Comparison of ENCODE assay signal across 23 cellular contexts in genomic region chr20:3857405-3857804, GRCh38. TPM values are rescaled to one million over a fixed set of nuclear protein-coding genes. Genes with fewer than 3 reads are reported as not detected.
DNase-seq lines count a peak whose midpoint lies in the region; ATAC-seq and TF ChIP-seq lines count a peak whose summit lies in the region.
"Had no signal": no experiment of that assay in that cellular context is flagged by ENCODE, and none has a peak within 500 bp of the region (broad histone marks: within the 10 kb centered on the region; RNA-seq: fewer than 3 reads in every experiment).

No MANE protein-coding gene starts in this region.

- H3K4me3 ChIP-seq in mammary epithelial cell (replicated peaks in 1 of 3; ENCODE audit: insufficient read depth in 1 of 3, low read depth in 2 of 3, low read length in 3 of 3) (no peak overlapping the region), OCI-LY7 (ENCODE audit: low read depth, low read length, poor library complexity, severe bottlenecking) (no peak overlapping the region), adrenal gland (no peak overlapping the region)
- H3K4me3 ChIP-seq: PC-9 had no signal

- no peak for ATAC-seq in GM18520 (IDR thresholded peaks at IDR 0.05; ENCODE audit: unreplicated experiment)

- H3K27me3 ChIP-seq in mammary epithelial cell (ENCODE audit: insufficient read depth, low read length) (no peaks in the 10 kb centered on the region), adrenal gland (no peaks in the 10 kb centered on the region)
- H3K27me3 ChIP-seq: BE2C had no signal

- peaks cover 84% of the 10 kb centered on the region for H3K36me3 Mint-ChIP-seq in MCF 10A (ENCODE audit: insufficient read depth, unreplicated experiment)

- TF ChIP-seq CTCF in MCF 10A (IDR thresholded peaks at IDR 0.05; ENCODE audit: unreplicated experiment) (no peak), mammary epithelial cell (conservative IDR thresholded peaks at IDR 0.05 in 1 of 2, IDR thresholded peaks at IDR 0.05 in 1 of 2; ENCODE audit: extremely low read depth in 1 of 2, insufficient read depth in 1 of 2, low read depth in 1 of 2, low read length in 2 of 2) (no peak), OCI-LY7 (conservative IDR thresholded peaks at IDR 0.05; ENCODE audit: low read length) (no peak), adrenal gland (IDR thresholded peaks at IDR 0.05) (no peak), GM10248 (IDR thresholded peaks at IDR 0.05; ENCODE audit: control extremely low read depth, extremely low read depth, low read depth, missing control alignments) (no peak)

- peaks cover 22% of the 10 kb centered on the region for H3K36me3 ChIP-seq in mammary epithelial cell (ENCODE audit: insufficient read depth, low read length)
- H3K36me3 ChIP-seq in OCI-LY7 (ENCODE audit: insufficient read depth, low read length) = peaks cover 52% of the 10 kb centered on the region
- peaks cover 0 to 61% of the 10 kb centered on the region in 2 donors for H3K36me3 ChIP-seq in adrenal gland (replicated peaks in 1 of 2)

- H3K9me3 Mint-ChIP-seq in MCF 10A (ENCODE audit: unreplicated experiment) = no peaks in the 10 kb centered on the region
- H3K9me3 Mint-ChIP-seq: activated CD4-positive, alpha-beta memory T cell treated with anti-CD3 and anti-CD28 coated beads for 36 hours had no signal

- in situ Hi-C loops in mammary epithelial cell (cut with MboI; ENCODE audit: low sequenced_read_pairs in 2 of 2) = loop anchor here in 1 of 2 donors (10.0 kb wide), 1 partner anchor 63 kb away; the partner anchor contains the start of gene CDC25B

- H3K4me1 ChIP-seq in mammary epithelial cell (ENCODE audit: insufficient read depth, low read length) (no peaks in the 10 kb centered on the region), OCI-LY7 (ENCODE audit: insufficient read depth, low read length, poor library complexity, severe bottlenecking) (no peaks in the 10 kb centered on the region), adrenal gland (replicated peaks in 1 of 2) (no peaks in the 10 kb centered on the region)
- H3K4me1 ChIP-seq: BE2C had no signal

- DNase-seq in MCF 10A (ENCODE audit: unreplicated experiment) (no peak), mammary epithelial cell (no peak), NCI-H146 treated with DMSO at 0.1 percent for 48 hours (lab: John Stamatoyannopoulos, UW; ENCODE audit: unreplicated experiment) (peak; percentile 93), OCI-LY7 (ENCODE audit: low spot score) (no peak), DMS114 treated with DMSO at 0.1 percent for 48 hours (lab: John Stamatoyannopoulos, UW; ENCODE audit: unreplicated experiment) (no peak), adrenal gland (no peak), GM10248 (ENCODE audit: extremely low spot score) (no peak)
- DNase-seq: activated CD4-positive, alpha-beta memory T cell treated with anti-CD3 and anti-CD28 coated beads for 36 hours; activated naive CD4-positive, alpha-beta T cell; activated T-cell treated with anti-CD3 and anti-CD28 coated beads for 4 hours; amniotic stem cell; BE2C; central memory CD4-positive, alpha-beta T cell; GDM1; hypothalamus; islet precursor cell; NCI-H1930; NCI-H526 treated with DMSO at 0.1 percent for 48 hours; nucleus accumbens; PC-9; stimulated activated CD4-positive, alpha-beta T cell treated with anti-CD3 and anti-CD28 coated beads, Interleukin-4, amount 100 ng/mL, for 4 hours; WERI-Rb-1 had no signal

- dilution Hi-C loops in mammary epithelial cell (cut with HindIII; ENCODE audit: low sequenced_read_pairs) = no loop called here

- H3K4me1 Mint-ChIP-seq in MCF 10A (ENCODE audit: insufficient read depth, unreplicated experiment) = peaks cover 9% of the 10 kb centered on the region

- H3K9ac ChIP-seq in mammary epithelial cell (ENCODE audit: insufficient read depth, low read length) = no peak overlapping the region

- H4K20me1 ChIP-seq in mammary epithelial cell (ENCODE audit: insufficient read depth, low read length) (no peaks in the 10 kb centered on the region), OCI-LY7 (ENCODE audit: insufficient read depth, low read length) (no peaks in the 10 kb centered on the region)

- no peaks in the 10 kb centered on the region for H3K27me3 Mint-ChIP-seq in MCF 10A (ENCODE audit: insufficient read depth, unreplicated experiment)
- H3K27me3 Mint-ChIP-seq: activated CD4-positive, alpha-beta memory T cell treated with anti-CD3 and anti-CD28 coated beads for 36 hours had no signal

- H2AFZ ChIP-seq in mammary epithelial cell (ENCODE audit: low read depth, low read length) = no peak overlapping the region
- H2AFZ ChIP-seq in OCI-LY7 (ENCODE audit: low read length) = no peak overlapping the region
- H2AFZ ChIP-seq: PC-9 had no signal

- H3K27ac Mint-ChIP-seq in MCF 10A (ENCODE audit: low read depth, unreplicated experiment) = peak overlapping the region; percentile 28
- H3K27ac Mint-ChIP-seq: activated CD4-positive, alpha-beta memory T cell treated with anti-CD3 and anti-CD28 coated beads for 36 hours had no signal

- H3K4me2 ChIP-seq in mammary epithelial cell (ENCODE audit: insufficient read depth, low read depth, low read length) (no peak overlapping the region), OCI-LY7 (ENCODE audit: low read length) (no peak overlapping the region)
- H3K4me2 ChIP-seq: PC-9 had no signal

- no peak overlapping the region for H3K27ac ChIP-seq in mammary epithelial cell (ENCODE audit: insufficient read depth, low read depth, low read length)
- H3K27ac ChIP-seq in OCI-LY7 (ENCODE audit: low read depth, low read length, poor library complexity, severe bottlenecking) = no peak overlapping the region
- no peak overlapping the region for H3K27ac ChIP-seq in adrenal gland
- H3K27ac ChIP-seq: PC-9, WERI-Rb-1 had no signal

- 66% methylated on average over 11 of the region's 14 CpGs for WGBS in mammary epithelial cell (ENCODE audit: low coverage, missing lambda C conversion rate)
- 77 to 86% (median 81%) methylated on average over 8 to 14 of the region's 14 CpGs for WGBS in adrenal gland, 4 donors

- intact Hi-C loops in MCF 10A (cut with micrococcal nuclease) (no loop called here), mammary epithelial cell (cut with micrococcal nuclease) (no loop called here), OCI-LY7 (cut with micrococcal nuclease; ENCODE audit: unreplicated experiment) (loop anchor here (5.0 kb wide), 1 partner anchor 180 kb away; no protein-coding TSS in a partner anchor), adrenal gland (cut with DNase I) (loop anchor here in 1 of 2 donors (10.0 kb wide), 1 partner anchor 183 kb away; no protein-coding TSS in a partner anchor)

- CTCF ChIA-PET in MCF 10A (lab: Yijun Ruan, JAX) (interaction anchor here (0.9 to 2.1 kb wide), 5 partner anchors 10 to 215 kb away, joined by 3 to 9 read pairs (median 4); partner anchors contain the start of gene MAVS), mammary epithelial cell (lab: Charles Lee; ENCODE audit: low non-redundant PET) (no interaction called here), OCI-LY7 (lab: Charles Lee; ENCODE audit: unreplicated experiment) (no interaction called here), GM10248 (lab: Yijun Ruan, JAX) (interaction anchor here (1.3 to 1.5 kb wide), 3 partner anchors 12 to 70 kb away, joined by 3 to 4 read pairs (median 4); no protein-coding TSS in a partner anchor)

- no TSS peak for BruUV-seq in MCF 10A (replicated peaks; lab: Mats Ljungman, UMichigan)
- no TSS peak for BruUV-seq in mammary epithelial cell (replicated peaks; lab: Mats Ljungman, UMichigan)
- BruUV-seq in OCI-LY7 (replicated peaks; lab: Mats Ljungman, UMichigan) = TSS peak; percentile 49

- H3K9me2 ChIP-seq in OCI-LY7 (ENCODE audit: insufficient read depth, low read length) = no peaks in the 10 kb centered on the region

- no peak for TF ChIP-seq POLR2A in adrenal gland (IDR thresholded peaks at IDR 0.05)

- POLR2A ChIA-PET in MCF 10A (lab: Yijun Ruan, JAX) (interaction anchor here (0.7 to 3.1 kb wide), 2 partner anchors 10 to 14 kb away, joined by 3 to 15 read pairs; no protein-coding TSS in a partner anchor), OCI-LY7 (lab: Charles Lee) (interaction anchor here (1.0 kb wide), 2 partner anchors 10 to 70 kb away, joined by 3 read pairs; partner anchors contain the start of gene MAVS), GM10248 (lab: Yijun Ruan, JAX) (interaction anchor here (0.7 kb wide), 1 partner anchor 152 kb away, joined by 3 read pairs; no protein-coding TSS in a partner anchor)

- H3K9me3 ChIP-seq in mammary epithelial cell (replicated peaks; ENCODE audit: insufficient read depth, low read length) (peaks cover 5% of the 10 kb centered on the region), OCI-LY7 (ENCODE audit: low read length) (peaks cover 4% of the 10 kb centered on the region; the same call in 1 of the 2 replicates), adrenal gland (replicated peaks in 1 of 3) (no peaks in the 10 kb centered on the region)
- H3K9me3 ChIP-seq: BE2C had no signal

- H3K4me3 Mint-ChIP-seq in MCF 10A (ENCODE audit: unreplicated experiment) = no peak overlapping the region
- H3K4me3 Mint-ChIP-seq: activated CD4-positive, alpha-beta memory T cell treated with anti-CD3 and anti-CD28 coated beads for 36 hours had no signal

- H3K79me2 ChIP-seq in mammary epithelial cell (ENCODE audit: insufficient read depth, low read length) (peaks cover 4% of the 10 kb centered on the region), OCI-LY7 (ENCODE audit: insufficient read depth, low read depth, low read length) (no peaks in the 10 kb centered on the region)

RNA-seq across cellular contexts. Expression of gene MAVS, which starts 10.8 kb away (rescaled TPM):
- total RNA-seq in MCF 10A (2022) (31.7 and 39.7 TPM in 2 replicates), mammary epithelial cell (10 to 100 TPM; 27.7 to 37.9 TPM), OCI-LY7 (2022) (35.5 and 37.2 TPM in 2 replicates), adrenal gland (10 to 100 TPM; 28.1 to 46.7 (median 38.9) TPM)
- polyA plus RNA-seq in mammary epithelial cell (14.6 TPM), adrenal gland (10 to 100 TPM in 2 of 3 donors, 1 to 10 TPM in 1; 10.0 to 28.4 (median 20.6) TPM)
- polyA minus RNA-seq in mammary epithelial cell = 43.1 TPM
- 15.3 and 19.8 TPM in 2 replicates for total RNA-seq in OCI-LY7 (2014; rRNA removed; shearing (Covaris generic))

RNA-seq across cellular contexts. Expression of gene PANK2, which starts 31.8 kb away (rescaled TPM):
- total RNA-seq in MCF 10A (2022) (29.2 and 32.8 TPM in 2 replicates), mammary epithelial cell (10 to 100 TPM; 41.0 to 45.0 TPM), OCI-LY7 (2022) (66.6 and 71.3 TPM in 2 replicates), adrenal gland (10 to 100 TPM; 32.5 to 70.1 (median 47.5) TPM)
- polyA plus RNA-seq in mammary epithelial cell (19.8 TPM), adrenal gland (10 to 100 TPM; 34.3 to 58.0 (median 44.7) TPM)
- polyA minus RNA-seq in mammary epithelial cell = 46.3 TPM
- total RNA-seq in OCI-LY7 (2014; rRNA removed; shearing (Covaris generic)) = 40.9 and 46.1 TPM in 2 replicates

RNA-seq across cellular contexts. Expression of gene AP5S1, which starts 37.1 kb away (rescaled TPM):
- 15.8 and 19.2 TPM in 2 replicates for total RNA-seq in MCF 10A (2022)
- total RNA-seq in mammary epithelial cell = 10 to 100 TPM; 14.9 to 15.5 TPM
- polyA plus RNA-seq in mammary epithelial cell = 11.5 TPM
- polyA minus RNA-seq in mammary epithelial cell = 22.3 TPM
- 6.2 and 9.8 TPM in 2 replicates for total RNA-seq in OCI-LY7 (2014; rRNA removed; shearing (Covaris generic))
- total RNA-seq in OCI-LY7 (2022) = 9.9 and 12.1 TPM in 2 replicates
- total RNA-seq in adrenal gland = 10 to 100 TPM; 21.2 to 50.3 (median 27.3) TPM
- polyA plus RNA-seq in adrenal gland = 10 to 100 TPM in 2 of 3 donors, 1 to 10 TPM in 1; 9.6 to 10.5 (median 10.2) TPM

Comparison
In these comparisons a context has a peak if more than half of its experiments do, and no peak if none do; other contexts are left out.
1. CTCF ChIA-PET loops: an anchor here in MCF 10A (0.9 to 2.1 kb wide) and GM10248 (1.3 to 1.5 kb wide); none called in mammary epithelial cell and OCI-LY7.